ENCODE assay signal across 10 cellular contexts in genomic region chr21:25428537-25428936, GRCh38.
DNase-seq lines count a peak whose midpoint lies in the region; ATAC-seq and TF ChIP-seq lines count a peak whose summit lies in the region.
"Had no signal": no experiment of that assay in that cellular context is flagged by ENCODE, and none has a peak within 500 bp of the region (broad histone marks: within the 10 kb centered on the region; RNA-seq: fewer than 3 reads in every experiment).

No MANE protein-coding gene starts in this region.

- H3K27me3 Mint-ChIP-seq in naive thymus-derived CD8-positive, alpha-beta T cell, result peaks cover 0 to 10% (median 1%) of the 10 kb centered on the region in 5 donors

- no peak overlapping the region for H2AFZ ChIP-seq in osteoblast (ENCODE audit: low read length)

- no peak overlapping the region for H3K27ac ChIP-seq in osteoblast (ENCODE audit: low read depth, low read length)

- DNase-seq in choroid plexus epithelial cell (ENCODE audit: low read depth), result peak; percentile 13
- no peak for DNase-seq in putamen (ENCODE audit: low spot score)
- no peak for DNase-seq in naive thymus-derived CD8-positive, alpha-beta T cell
- no peak for DNase-seq in inferior parietal cortex (ENCODE audit: extremely low spot score)
- no peak for DNase-seq in osteoblast (ENCODE audit: insufficient read length, low spot score, missing footprints)
- DNase-seq: amniotic stem cell, NCI-H187 treated with DMSO at 0.1 percent for 48 hours had no signal

- H3K4me3 ChIP-seq in choroid plexus epithelial cell (ENCODE audit: low read depth, low read length) (no peak overlapping the region), osteoblast (ENCODE audit: insufficient read depth, low read length) (no peak overlapping the region)

- no peaks in the 10 kb centered on the region for H3K9me3 Mint-ChIP-seq in naive thymus-derived CD8-positive, alpha-beta T cell

- H3K36me3 Mint-ChIP-seq in naive thymus-derived CD8-positive, alpha-beta T cell, result no peaks in the 10 kb centered on the region

- no peak overlapping the region for H3K4me3 Mint-ChIP-seq in naive thymus-derived CD8-positive, alpha-beta T cell

- no peaks in the 10 kb centered on the region for H3K9me3 ChIP-seq in osteoblast (ENCODE audit: low read depth, low read length)

- peak; percentile 62 for ATAC-seq in GM18502 (IDR thresholded peaks at IDR 0.05; ENCODE audit: poor library complexity, unreplicated experiment)
- peak; percentile 33 for ATAC-seq in GM19467 (IDR thresholded peaks at IDR 0.05; ENCODE audit: unreplicated experiment)
- peak; percentile 58 for ATAC-seq in HG03135 (IDR thresholded peaks at IDR 0.05; ENCODE audit: unreplicated experiment)
- ATAC-seq in naive thymus-derived CD8-positive, alpha-beta T cell, result no peak

- TF ChIP-seq CTCF in choroid plexus epithelial cell (conservative IDR thresholded peaks at IDR 0.05; ENCODE audit: low read depth, low read length), result no peak
- no peak for TF ChIP-seq CTCF in osteoblast (IDR thresholded peaks at IDR 0.05; ENCODE audit: extremely low read depth, low read depth, low read length)

- no peaks in the 10 kb centered on the region for H4K20me1 ChIP-seq in osteoblast (ENCODE audit: insufficient read depth, low read length)

- H3K79me2 ChIP-seq in osteoblast (ENCODE audit: insufficient read depth, low read length), result no peaks in the 10 kb centered on the region

- POLR2A ChIA-PET in naive thymus-derived CD8-positive, alpha-beta T cell (lab: Charles Lee), result no interaction called here

- no peak overlapping the region for H3K27ac Mint-ChIP-seq in naive thymus-derived CD8-positive, alpha-beta T cell

- H3K27me3 ChIP-seq in osteoblast (ENCODE audit: insufficient read depth, low read length), result peaks cover 13% of the 10 kb centered on the region

- no peaks in the 10 kb centered on the region for H3K36me3 ChIP-seq in osteoblast (ENCODE audit: insufficient read depth, low read length)

- H3K4me1 ChIP-seq in osteoblast (ENCODE audit: insufficient read depth, low read length), result no peaks in the 10 kb centered on the region

- peaks cover 0 to 20% (median 0%) of the 10 kb centered on the region in 4 donors for H3K4me1 Mint-ChIP-seq in naive thymus-derived CD8-positive, alpha-beta T cell

- no peak overlapping the region for H3K4me2 ChIP-seq in osteoblast (ENCODE audit: insufficient read depth, low read length)

Comparison
In these comparisons a context has a peak if more than half of its experiments do, and no peak if none do; other contexts are left out.
1. ATAC-seq: peak in GM18502 (single experiment), GM19467 (single experiment) and HG03135 (single experiment); none in naive thymus-derived CD8-positive, alpha-beta T cell (0 of 2).